Comparison of ENCODE assay signal across 12 cellular contexts in the genomic region with DNA sequence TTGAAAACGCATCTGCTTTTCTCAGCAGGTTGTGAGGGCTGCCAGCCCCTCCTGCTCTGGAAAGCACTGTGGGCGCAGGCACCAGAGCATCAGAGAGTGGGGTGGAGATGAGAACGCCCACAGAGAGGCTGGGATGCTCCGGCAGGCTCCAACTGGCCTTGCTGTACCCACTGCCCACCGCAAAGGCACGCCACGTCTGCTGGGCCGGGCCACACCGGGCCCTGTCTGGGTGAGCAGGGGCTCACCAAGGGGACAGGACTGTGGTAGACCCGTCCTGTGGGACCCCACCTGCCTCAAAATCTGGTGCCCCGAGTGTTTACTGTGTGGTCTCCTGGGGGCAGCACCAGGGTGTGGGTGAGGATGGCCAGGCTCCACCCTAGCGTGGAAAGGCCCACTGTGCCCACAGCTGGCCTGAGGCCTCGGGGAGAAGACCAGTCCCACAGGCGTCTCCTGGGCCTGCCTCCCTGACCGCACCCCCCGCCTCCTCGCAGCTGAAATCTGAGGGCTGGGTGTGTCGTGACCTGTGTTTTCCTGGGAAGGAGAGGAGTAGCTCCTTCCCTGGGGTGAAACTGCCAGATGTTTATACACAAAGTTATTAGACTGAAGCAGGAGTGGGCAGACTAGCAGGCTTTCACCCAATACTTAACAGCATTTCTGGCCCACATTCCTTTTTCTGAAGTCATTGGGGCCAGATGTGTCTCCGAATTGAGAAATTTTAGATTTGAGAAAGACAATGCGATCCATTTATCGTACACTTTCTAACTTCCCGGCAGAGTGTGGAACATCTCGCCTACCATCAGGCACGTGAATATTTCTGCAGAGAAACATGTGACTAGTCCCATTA. TPM values are rescaled to one million over a fixed set of nuclear protein-coding genes. Genes with fewer than 3 reads are reported as not detected.
DNase-seq lines count a peak whose midpoint lies in the region; ATAC-seq and TF ChIP-seq lines count a peak whose summit lies in the region.
"Had no signal": no experiment of that assay in that cellular context is flagged by ENCODE, and none has a peak within 500 bp of the region (broad histone marks: within the 10 kb centered on the region; RNA-seq: fewer than 3 reads in every experiment).

No MANE protein-coding gene starts in this region.

- no peak for TF ChIP-seq CTCF in fibroblast of villous mesenchyme (IDR thresholded peaks at IDR 0.05; ENCODE audit: insufficient read depth, low read depth, low read length)

- H3K4me3 ChIP-seq in fibroblast of villous mesenchyme (ENCODE audit: low read depth, low read length): no peak overlapping the region
- H3K4me3 ChIP-seq: A549, HAP-1 had no signal

- ATAC-seq in GM19328 (IDR thresholded peaks at IDR 0.05; ENCODE audit: unreplicated experiment) (no peak), HG02938 (IDR thresholded peaks at IDR 0.05; ENCODE audit: unreplicated experiment) (no peak)
- ATAC-seq: A549 had no signal

- in situ Hi-C loops in SK-MEL-5 (cut with HindIII; ENCODE audit: low pct_unique_long_range_greater_than_20kb, low sequenced_read_pairs): no loop called here

- DNase-seq in AG08395 (ENCODE audit: low spot score) (peak; percentile 85), SK-MEL-5 (ENCODE audit: low read depth, low spot score) (peak; percentile 56), fibroblast of villous mesenchyme (ENCODE audit: low read depth) (peak; percentile 98), non-pigmented ciliary epithelial cell (ENCODE audit: low read depth) (peak; percentile 40), occipital lobe (lab: John Stamatoyannopoulos, UW) (no peak)
- no peak for DNase-seq in central memory CD4-positive, alpha-beta T cell
- DNase-seq: NCI-H526 treated with DMSO at 0.1 percent for 48 hours had no signal

RNA-seq across cellular contexts. Expression of gene STUM, which starts 53.8 kb away (rescaled TPM):
- total RNA-seq in SK-MEL-5 (2014; rRNA removed; shearing (Covaris generic)): 0.27 and 0.32 TPM in 2 replicates
- 0.30 and 0.32 TPM in 2 replicates for polyA plus RNA-seq in SK-MEL-5 (2015; cell fraction: cytosol; rRNA removed)
- 0.99 and 1.5 TPM in 2 replicates for polyA plus RNA-seq in SK-MEL-5 (2015; cell fraction: nucleus; rRNA removed)
- total RNA-seq in fibroblast of villous mesenchyme (under 0.01 TPM in 1 of 2 replicates, not detected in the other), occipital lobe (24.3 TPM)
- total RNA-seq: activated naive CD4-positive, alpha-beta T cell treated with anti-CD3 and anti-CD28 coated beads for 36 hours had no signal
- polyA plus RNA-seq: A549 had no signal

Comparison
In these comparisons a context has a peak if more than half of its experiments do, and no peak if none do; other contexts are left out.
1. DNase-seq: peak in AG08395 (single experiment), SK-MEL-5 (single experiment), fibroblast of villous mesenchyme (single experiment) and non-pigmented ciliary epithelial cell (single experiment); none in occipital lobe (single experiment) and central memory CD4-positive, alpha-beta T cell (single experiment).
2. RNA of gene STUM, which starts 53.8 kb away (total RNA-seq): 24.3 TPM in occipital lobe (single experiment); 0.27 to 0.32 TPM in SK-MEL-5 and under 0.01 TPM in fibroblast of villous mesenchyme; every median in the first group is over 10 times any median in the second.